In the genomic region with DNA sequence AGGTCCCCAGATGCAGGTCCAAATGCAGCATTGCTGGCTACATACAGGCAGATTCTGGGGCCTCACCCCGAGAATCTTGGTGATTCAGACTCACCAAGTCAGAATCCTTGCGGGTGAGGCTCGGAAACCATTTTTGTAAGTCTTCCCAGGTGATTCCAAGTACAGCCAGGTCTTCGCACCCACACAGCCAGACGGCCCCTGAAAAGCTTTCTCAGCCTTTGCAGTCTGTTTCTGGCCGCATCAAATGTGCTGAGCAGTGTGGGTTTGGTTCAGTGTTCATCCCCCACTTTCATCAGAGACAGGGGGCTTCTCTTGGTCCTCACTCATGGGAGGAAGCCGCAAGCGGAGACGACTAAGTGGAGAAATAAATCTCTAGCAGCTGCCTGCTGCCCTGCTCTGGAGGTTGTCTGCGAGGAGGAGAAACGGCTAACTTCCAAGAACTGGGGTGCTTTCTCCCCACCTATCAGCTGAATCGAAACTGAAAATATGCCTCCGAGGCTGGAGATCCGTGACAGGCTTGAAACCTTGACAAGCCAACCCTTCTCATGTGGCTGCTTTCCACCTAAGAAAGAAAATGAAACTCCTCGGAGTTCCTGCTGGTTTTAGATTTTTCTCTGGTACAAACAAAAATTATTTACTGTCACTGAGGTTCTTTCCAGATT, we compare ENCODE assay signal across 8 cellular contexts. TPM values are rescaled to one million over a fixed set of nuclear protein-coding genes. Genes with fewer than 3 reads are reported as not detected.
DNase-seq lines count a peak whose midpoint lies in the region; ATAC-seq, FAIRE-seq and TF ChIP-seq lines count a peak whose summit lies in the region.

No MANE protein-coding gene starts in this region.

- FAIRE-seq in A204.1 (lab: Jason Lieb, UNC), result peak; percentile 49

- no peak for TF ChIP-seq CTCF in epithelial cell of proximal tubule (conservative IDR thresholded peaks at IDR 0.05; ENCODE audit: low read depth, low read length)
- TF ChIP-seq CTCF in parathyroid adenoma (IDR thresholded peaks at IDR 0.05), result no peak

- H2AFZ ChIP-seq in parathyroid adenoma, result peak overlapping the region; percentile 77

- no peaks in the 10 kb centered on the region for H3K9me3 Mint-ChIP-seq in activated CD4-positive, alpha-beta T cell treated with anti-CD3 and anti-CD28 coated beads for 36 hours (ENCODE audit: low read depth)

- H3K9me3 ChIP-seq in parathyroid adenoma (ENCODE audit: control insufficient read depth, low read length), result no peaks in the 10 kb centered on the region
- H3K9me3 ChIP-seq in aorta (ENCODE audit: control insufficient read depth, low read length), result no peaks in the 10 kb centered on the region

- CTCF ChIA-PET in activated CD4-positive, alpha-beta T cell treated with anti-CD3 and anti-CD28 coated beads for 36 hours (lab: Charles Lee), result interaction anchor here (0.9 to 3.8 kb wide), 4 partner anchors 15 to 81 kb away, joined by 4 to 20 read pairs (median 7); no protein-coding TSS in a partner anchor

- POLR2A ChIA-PET in activated CD4-positive, alpha-beta T cell treated with anti-CD3 and anti-CD28 coated beads for 36 hours (lab: Charles Lee), result interaction anchor here (0.6 to 2.0 kb wide), 4 partner anchors 9 to 473 kb away, joined by 3 to 14 read pairs (median 3); a partner anchor contains a TSS

- H3K4me2 ChIP-seq in parathyroid adenoma (ENCODE audit: low read length), result peak overlapping the region; percentile 56

- peaks cover 8% of the 10 kb centered on the region for H3K36me3 Mint-ChIP-seq in activated CD4-positive, alpha-beta T cell treated with anti-CD3 and anti-CD28 coated beads for 36 hours (ENCODE audit: low read depth)

- WGBS in aorta, 2 donors, result 45 to 47% methylated on average over 15 of the region's 15 CpGs

- peaks cover 49% of the 10 kb centered on the region for H3K4me1 ChIP-seq in parathyroid adenoma
- H3K4me1 ChIP-seq in aorta (ENCODE audit: control insufficient read depth in 1 of 2, insufficient read depth in 2 of 2, low read length in 2 of 2), result no peaks in the 10 kb centered on the region

- H3K9ac ChIP-seq in parathyroid adenoma, result peak overlapping the region; percentile 6

- ATAC-seq in HG03378 (IDR thresholded peaks at IDR 0.05; ENCODE audit: unreplicated experiment), result peak; percentile 91
- ATAC-seq in activated CD4-positive, alpha-beta T cell treated with anti-CD3 and anti-CD28 coated beads for 36 hours, result peak; percentile 88
- ATAC-seq in aorta (ENCODE audit: low FRiP score), result peak; percentile 33

- H3K4me3 ChIP-seq in epithelial cell of proximal tubule (ENCODE audit: low read depth, low read length), result peak overlapping the region; percentile 46
- peak overlapping the region; percentile 47 for H3K4me3 ChIP-seq in parathyroid adenoma (ENCODE audit: low read depth, low read length)
- H3K4me3 ChIP-seq in aorta (ENCODE audit: low read length in 2 of 2), result peak overlapping the region; percentile 4 to 24

- H3K79me2 ChIP-seq in parathyroid adenoma, result peaks cover 5% of the 10 kb centered on the region

- peak; percentile 82 for TF ChIP-seq POLR2A in GM19193 (IDR thresholded peaks at IDR 0.05; ENCODE audit: extremely low read depth, insufficient read depth, insufficient read length)

- peak overlapping the region; percentile 80 for H3K4me3 Mint-ChIP-seq in activated CD4-positive, alpha-beta T cell treated with anti-CD3 and anti-CD28 coated beads for 36 hours

- H3K27me3 ChIP-seq in parathyroid adenoma (ENCODE audit: control insufficient read depth, insufficient read depth, low read length) (no peaks in the 10 kb centered on the region), aorta (ENCODE audit: control insufficient read depth in 1 of 2, insufficient read depth in 2 of 2, low read length in 1 of 2) (no peaks in the 10 kb centered on the region)

- peaks cover 52% of the 10 kb centered on the region for H3K4me1 Mint-ChIP-seq in activated CD4-positive, alpha-beta T cell treated with anti-CD3 and anti-CD28 coated beads for 36 hours

- H3K27ac Mint-ChIP-seq in activated CD4-positive, alpha-beta T cell treated with anti-CD3 and anti-CD28 coated beads for 36 hours, result peak overlapping the region; percentile 95

- peak; percentile 83 for DNase-seq in activated CD4-positive, alpha-beta T cell treated with anti-CD3 and anti-CD28 coated beads for 36 hours
- DNase-seq in epithelial cell of proximal tubule (ENCODE audit: low read depth) (no peak), aorta (peak in 1 of 2 donors; percentile 33), D341Med (ENCODE audit: low spot score) (no peak)

- peak overlapping the region; percentile 97 for H3K27ac ChIP-seq in parathyroid adenoma
- no peak overlapping the region for H3K27ac ChIP-seq in aorta (ENCODE audit: low read depth in 1 of 2, low read length in 2 of 2)

- H3K36me3 ChIP-seq in parathyroid adenoma (ENCODE audit: control insufficient read depth, insufficient read depth, low read length), result no peaks in the 10 kb centered on the region
- H3K36me3 ChIP-seq in aorta (ENCODE audit: control insufficient read depth in 1 of 2, insufficient read depth in 2 of 2, low read length in 1 of 2), result no peaks in the 10 kb centered on the region

- intact Hi-C loops in activated CD4-positive, alpha-beta T cell treated with anti-CD3 and anti-CD28 coated beads for 36 hours (cut with DNase I, micrococcal nuclease), result loop anchor here (1.0 to 5.0 kb wide), 12 partner anchors 9 to 553 kb away; a partner anchor contains a TSS
- intact Hi-C loops in aorta (cut with DNase I), result no loop called here

- H3K27me3 Mint-ChIP-seq in activated CD4-positive, alpha-beta T cell treated with anti-CD3 and anti-CD28 coated beads for 36 hours, result no peaks in the 10 kb centered on the region

RNA-seq across cellular contexts. Expression of a gene that starts 8.9 kb away (rescaled TPM):
- 10 to 100 TPM; 15.9 to 17.3 TPM for total RNA-seq in activated CD4-positive, alpha-beta T cell treated with anti-CD3 and anti-CD28 coated beads for 36 hours
- total RNA-seq in epithelial cell of proximal tubule (30.4 and 32.6 TPM in 2 replicates), aorta (10 to 100 TPM; 17.5 to 20.8 TPM)
- 1 to 10 TPM; 4.9 to 8.0 TPM for polyA plus RNA-seq in aorta

RNA-seq across cellular contexts. Expression of a gene that starts 20.5 kb away (rescaled TPM):
- 10 to 100 TPM; 34.0 to 34.3 TPM for total RNA-seq in activated CD4-positive, alpha-beta T cell treated with anti-CD3 and anti-CD28 coated beads for 36 hours
- total RNA-seq in epithelial cell of proximal tubule (55.8 and 56.0 TPM in 2 replicates), aorta (10 to 100 TPM; 43.3 to 55.0 TPM)
- 10 to 100 TPM; 45.2 to 80.3 TPM for polyA plus RNA-seq in aorta

Comparison
In these comparisons a context has a peak if more than half of its experiments do, and no peak if none do; other contexts are left out.
1. ATAC-seq: peak in every context shown above with its lines; median percentile 91 in HG03378; 88 in activated CD4-positive, alpha-beta T cell treated with anti-CD3 and anti-CD28 coated beads for 36 hours; 33 in aorta.
2. intact Hi-C loops: an anchor here in activated CD4-positive, alpha-beta T cell treated with anti-CD3 and anti-CD28 coated beads for 36 hours (1.0 to 5.0 kb wide); none called in aorta.